In genomic region chr20:33034901-33035492, GRCh38 we compare ENCODE assay signal across 11 cellular contexts. TPM values are rescaled to one million over a fixed set of nuclear protein-coding genes. Genes with fewer than 3 reads are reported as not detected.
"Had no signal": no experiment of that assay in that cellular context is flagged by ENCODE, and none has a peak within 500 bp of the region (broad histone marks: within the 10 kb centered on the region; RNA-seq: fewer than 3 reads in every experiment).

No MANE protein-coding gene starts in this region.

- H3K4me3 ChIP-seq: GM23338 had no signal

- H2AFZ ChIP-seq: GM23338 had no signal

- H3K4me2 ChIP-seq: GM23338, KMS-11 had no signal

- H3K27ac ChIP-seq: HL-60, KMS-11 had no signal

- H3K9ac ChIP-seq: KMS-11 had no signal

- DNase-seq: H9, HCEC 1CT, HFFc6, IMR-90, KBM-7 had no signal

- FAIRE-seq: H1, H54 had no signal

- ATAC-seq: GM23338 had no signal

RNA-seq across cellular contexts. Expression of gene BPIFB6, which starts 3.5 kb away (rescaled TPM):
- total RNA-seq: GM23338, H1, H9, HFFc6, HT1080, IMR-90 had no signal
- polyA plus RNA-seq: GM23338, H1, IMR-90 had no signal

RNA-seq across cellular contexts. Expression of gene BPIFB3, which starts 18.7 kb away (rescaled TPM):
- total RNA-seq: GM23338, H1, H9, HFFc6, HT1080, IMR-90 had no signal
- polyA plus RNA-seq: GM23338, H1, IMR-90 had no signal

RNA-seq across cellular contexts. Expression of gene BPIFB2, which starts 27.5 kb away (rescaled TPM):
- total RNA-seq: GM23338, H1, H9, HFFc6, HT1080, IMR-90 had no signal
- polyA plus RNA-seq: GM23338, H1, IMR-90 had no signal

RNA-seq across cellular contexts. Expression of gene SUN5, which starts 30.8 kb away (rescaled TPM):
- total RNA-seq: GM23338, H1, H9, HFFc6, HT1080, IMR-90 had no signal
- polyA plus RNA-seq: GM23338, H1, IMR-90 had no signal

RNA-seq across cellular contexts. Expression of gene BPIFB4, which starts 44.4 kb away (rescaled TPM):
- total RNA-seq: GM23338, H1, H9, HFFc6, HT1080, IMR-90 had no signal
- polyA plus RNA-seq: GM23338, H1, IMR-90 had no signal
